In genomic region chr18:44942073-44942472, GRCh38 we compare ENCODE assay signal across 28 cellular contexts.
"Had no signal": no experiment of that assay in that cellular context is flagged by ENCODE, and none has a peak within 500 bp of the region (broad histone marks: within the 10 kb centered on the region; RNA-seq: fewer than 3 reads in every experiment).

No MANE protein-coding gene starts in this region.

- DNase-seq: dermis blood vessel endothelial cell; effector memory CD4-positive, alpha-beta T cell; foreskin keratinocyte; heart left ventricle; hippocampal formation; kidney glomerular epithelial cell; left colon; midbrain; naive thymus-derived CD4-positive, alpha-beta T cell; nucleus accumbens; right cardiac atrium; sigmoid colon; stimulated activated CD4-positive, alpha-beta T cell treated with anti-CD3 and anti-CD28 coated beads, Interleukin-15, amount 100 ng/mL, for 24 hours; stimulated activated CD4-positive, alpha-beta T cell treated with anti-CD3 and anti-CD28 coated beads, Interleukin-2, amount 100 ng/mL, for 48 hours; stimulated activated naive B cell treated with anti-CD40 and anti-IgM and Interleukin-4, amounts not matched to agents 10 μg/mL and 1 μg/mL and 100 μg/mL, for 72 hours; stimulated activated naive CD8-positive, alpha-beta T cell treated with anti-CD3 and anti-CD28 coated beads, Interleukin-15, amount 100 ng/mL, for 72 hours; thyroid gland; upper lobe of left lung had no signal

- H3K4me3 ChIP-seq: coronary artery, esophagus muscularis mucosa, gastroesophageal sphincter, heart left ventricle, lung, neural progenitor cell, prostate gland, sigmoid colon, skin epidermis, thyroid gland, upper lobe of left lung had no signal

- H3K27me3 ChIP-seq: esophagus muscularis mucosa, foreskin keratinocyte, gastroesophageal sphincter, heart left ventricle, neural progenitor cell, sigmoid colon, thyroid gland, upper lobe of left lung had no signal

- H3K27ac ChIP-seq: coronary artery, esophagus muscularis mucosa, foreskin keratinocyte, gastroesophageal sphincter, heart left ventricle, neural progenitor cell, prostate gland, skin epidermis had no signal

- H3K4me1 Mint-ChIP-seq: naive thymus-derived CD4-positive, alpha-beta T cell; stimulated activated naive CD8-positive, alpha-beta T cell treated with anti-CD3 and anti-CD28 coated beads, Interleukin-15, amount 100 ng/mL, for 72 hours had no signal

- H3K9me3 Mint-ChIP-seq: central memory CD8-positive, alpha-beta T cell; memory B cell; stimulated activated naive CD8-positive, alpha-beta T cell treated with anti-CD3 and anti-CD28 coated beads, Interleukin-15, amount 100 ng/mL, for 72 hours had no signal

- H3K9ac ChIP-seq: neural progenitor cell had no signal

- H3K36me3 ChIP-seq: esophagus muscularis mucosa, gastroesophageal sphincter, heart left ventricle, neural progenitor cell, prostate gland, sigmoid colon, thyroid gland, upper lobe of left lung had no signal

- H3K4me3 Mint-ChIP-seq: central memory CD8-positive, alpha-beta T cell; memory B cell; naive thymus-derived CD4-positive, alpha-beta T cell; nephron; neural progenitor cell; stimulated activated naive B cell treated with anti-CD40 and anti-IgM and Interleukin-4, amounts not matched to agents 10 μg/mL and 1 μg/mL and 100 μg/mL, for 72 hours; stimulated activated naive CD8-positive, alpha-beta T cell treated with anti-CD3 and anti-CD28 coated beads, Interleukin-15, amount 100 ng/mL, for 72 hours had no signal

- H2AFZ ChIP-seq: neural progenitor cell had no signal

- H3K36me3 Mint-ChIP-seq: naive thymus-derived CD4-positive, alpha-beta T cell had no signal

- H3K4me1 ChIP-seq: prostate gland had no signal

- H3K9me3 ChIP-seq: esophagus muscularis mucosa, gastroesophageal sphincter, heart left ventricle, prostate gland, sigmoid colon, thyroid gland, upper lobe of left lung had no signal

- H3K27me3 Mint-ChIP-seq: central memory CD8-positive, alpha-beta T cell; memory B cell; stimulated activated naive B cell treated with anti-CD40 and anti-IgM and Interleukin-4, amounts not matched to agents 10 μg/mL and 1 μg/mL and 100 μg/mL, for 72 hours had no signal

- ATAC-seq: foreskin keratinocyte; gastroesophageal sphincter; heart left ventricle; left colon; naive thymus-derived CD4-positive, alpha-beta T cell; right cardiac atrium; stimulated activated naive B cell treated with anti-CD40 and anti-IgM and Interleukin-4, amounts not matched to agents 10 μg/mL and 1 μg/mL and 100 μg/mL, for 72 hours; stimulated activated naive CD8-positive, alpha-beta T cell treated with anti-CD3 and anti-CD28 coated beads, Interleukin-15, amount 100 ng/mL, for 72 hours had no signal

- H3K27ac Mint-ChIP-seq: memory B cell; naive thymus-derived CD4-positive, alpha-beta T cell; neural progenitor cell; stimulated activated naive B cell treated with anti-CD40 and anti-IgM and Interleukin-4, amounts not matched to agents 10 μg/mL and 1 μg/mL and 100 μg/mL, for 72 hours; stimulated activated naive CD8-positive, alpha-beta T cell treated with anti-CD3 and anti-CD28 coated beads, Interleukin-15, amount 100 ng/mL, for 72 hours had no signal

- H3K4me2 ChIP-seq: neural progenitor cell had no signal
